13 cellular contexts compared by ENCODE assay signal in the genomic region with DNA sequence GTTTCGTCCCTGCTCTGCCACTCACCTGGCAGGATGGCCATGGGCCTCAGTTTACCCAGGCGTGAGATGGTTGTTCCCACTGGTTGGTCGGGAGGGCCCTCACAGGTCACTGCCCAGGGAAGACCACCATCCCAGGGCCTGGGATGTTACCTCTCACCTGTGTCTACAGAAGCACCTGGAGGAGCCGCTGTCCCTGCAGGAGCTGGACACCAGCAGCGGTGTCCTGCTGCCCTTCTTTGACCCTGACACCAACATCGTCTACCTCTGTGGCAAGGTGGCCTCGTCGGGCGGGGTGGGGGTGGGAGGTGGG. TPM values are rescaled to one million over a fixed set of nuclear protein-coding genes. Genes with fewer than 3 reads are reported as not detected.
A peak's percentile ranks its signal among the peaks of the same experiment; 100 is the strongest.
DNase-seq lines count a peak whose midpoint lies in the region; ATAC-seq and TF ChIP-seq lines count a peak whose summit lies in the region.
"Had no signal": no experiment of that assay in that cellular context is flagged by ENCODE, and none has a peak within 500 bp of the region (broad histone marks: within the 10 kb centered on the region; RNA-seq: fewer than 3 reads in every experiment).

No MANE protein-coding gene starts in this region.

- intact Hi-C loops in activated CD4-positive, alpha-beta T cell treated with anti-CD3 and anti-CD28 coated beads, Interleukin-2, amount 10 ng/mL, durations not matched to agents 24 days and 14 days (cut with micrococcal nuclease) = no loop called here
- intact Hi-C loops in spleen (cut with DNase I; ENCODE audit: low total_unique reads) = no loop called here

- no peak for DNase-seq in activated CD4-positive, alpha-beta T cell treated with anti-CD3 and anti-CD28 coated beads, Interleukin-2, amount 10 ng/mL, durations not matched to agents 24 days and 14 days
- no peak for DNase-seq in activated CD4-positive, alpha-beta T cell treated with anti-CD3 and anti-CD28 coated beads for 1 hour
- DNase-seq in activated naive CD8-positive, alpha-beta T cell treated with anti-CD3 and anti-CD28 coated beads, Interleukin-2, amount 10 ng/mL, durations not matched to agents 7 days and 5 days = no peak
- no peak for DNase-seq in spleen
- no peak for DNase-seq in type B pancreatic cell (ENCODE audit: extremely low spot score, unreplicated experiment)
- no peak for DNase-seq in NCI-H1417 (lab: John Stamatoyannopoulos, UW)
- DNase-seq: NCI-H2029 treated with DMSO at 0.1 percent for 48 hours had no signal

- H3K4me1 ChIP-seq in spleen = peaks cover 23 to 55% (median 42%) of the 10 kb centered on the region in 6 donors

- peak overlapping the region; percentile 98 for H3K4me3 Mint-ChIP-seq in activated CD4-positive, alpha-beta T cell treated with anti-CD3 and anti-CD28 coated beads, Interleukin-2, amount 10 ng/mL, durations not matched to agents 24 days and 14 days
- peak overlapping the region; percentile 100 for H3K4me3 Mint-ChIP-seq in activated naive CD8-positive, alpha-beta T cell treated with anti-CD3 and anti-CD28 coated beads, Interleukin-2, amount 10 ng/mL, durations not matched to agents 7 days and 5 days
- no peak overlapping the region for H3K4me3 Mint-ChIP-seq in type B pancreatic cell
- H3K4me3 Mint-ChIP-seq: endodermal cell had no signal

- no peaks in the 10 kb centered on the region for H3K27me3 Mint-ChIP-seq in activated CD4-positive, alpha-beta T cell treated with anti-CD3 and anti-CD28 coated beads, Interleukin-2, amount 10 ng/mL, durations not matched to agents 24 days and 14 days
- no peaks in the 10 kb centered on the region for H3K27me3 Mint-ChIP-seq in activated naive CD8-positive, alpha-beta T cell treated with anti-CD3 and anti-CD28 coated beads, Interleukin-2, amount 10 ng/mL, durations not matched to agents 7 days and 5 days
- no peaks in the 10 kb centered on the region for H3K27me3 Mint-ChIP-seq in type B pancreatic cell

- WGBS in spleen, 5 donors = 53 to 90% (median 73%) methylated on average over 2 to 9 of the region's 9 CpGs

- H3K9me3 Mint-ChIP-seq in activated CD4-positive, alpha-beta T cell treated with anti-CD3 and anti-CD28 coated beads, Interleukin-2, amount 10 ng/mL, durations not matched to agents 24 days and 14 days = no peaks in the 10 kb centered on the region
- no peaks in the 10 kb centered on the region for H3K9me3 Mint-ChIP-seq in activated naive CD8-positive, alpha-beta T cell treated with anti-CD3 and anti-CD28 coated beads, Interleukin-2, amount 10 ng/mL, durations not matched to agents 7 days and 5 days
- H3K9me3 Mint-ChIP-seq in type B pancreatic cell = no peaks in the 10 kb centered on the region
- H3K9me3 Mint-ChIP-seq: endodermal cell had no signal

- no peak for TF ChIP-seq POLR2A in spleen (IDR thresholded peaks at IDR 0.05)

- H3K27me3 ChIP-seq in spleen (replicated peaks in 1 of 7) = no peaks in the 10 kb centered on the region
- H3K27me3 ChIP-seq: gastroesophageal sphincter had no signal

- POLR2A ChIA-PET in activated naive CD8-positive, alpha-beta T cell treated with anti-CD3 and anti-CD28 coated beads, Interleukin-2, amount 10 ng/mL, durations not matched to agents 7 days and 5 days (lab: Charles Lee) = interaction anchor here (0.6 to 6.4 kb wide), 5 partner anchors 44 to 122 kb away, joined by 3 to 132 read pairs (median 15); partner anchors contain the start of genes ALDOA, TBX6 and YPEL3

- H3K36me3 Mint-ChIP-seq in activated CD4-positive, alpha-beta T cell treated with anti-CD3 and anti-CD28 coated beads, Interleukin-2, amount 10 ng/mL, durations not matched to agents 24 days and 14 days (ENCODE audit: low read depth) = peaks cover 39% of the 10 kb centered on the region
- H3K36me3 Mint-ChIP-seq in activated naive CD8-positive, alpha-beta T cell treated with anti-CD3 and anti-CD28 coated beads, Interleukin-2, amount 10 ng/mL, durations not matched to agents 7 days and 5 days = peaks cover 39% of the 10 kb centered on the region
- no peaks in the 10 kb centered on the region for H3K36me3 Mint-ChIP-seq in type B pancreatic cell
- H3K36me3 Mint-ChIP-seq: brain had no signal

- no peak for ATAC-seq in activated naive CD8-positive, alpha-beta T cell treated with anti-CD3 and anti-CD28 coated beads, Interleukin-2, amount 10 ng/mL, durations not matched to agents 7 days and 5 days (ENCODE audit: low read depth)
- no peak for ATAC-seq in GM18868 (IDR thresholded peaks at IDR 0.05; ENCODE audit: unreplicated experiment)
- ATAC-seq: gastroesophageal sphincter had no signal

- peaks cover 18% of the 10 kb centered on the region for H3K4me1 Mint-ChIP-seq in activated CD4-positive, alpha-beta T cell treated with anti-CD3 and anti-CD28 coated beads, Interleukin-2, amount 10 ng/mL, durations not matched to agents 24 days and 14 days
- peaks cover 17% of the 10 kb centered on the region for H3K4me1 Mint-ChIP-seq in activated naive CD8-positive, alpha-beta T cell treated with anti-CD3 and anti-CD28 coated beads, Interleukin-2, amount 10 ng/mL, durations not matched to agents 7 days and 5 days
- peaks cover 5% of the 10 kb centered on the region for H3K4me1 Mint-ChIP-seq in type B pancreatic cell (ENCODE audit: unreplicated experiment)

- H3K4me3 ChIP-seq in spleen = peak overlapping the region in 6 of 8 donors; percentile 78 to 98 (median 86)
- H3K4me3 ChIP-seq: A549, gastroesophageal sphincter had no signal

- no peaks in the 10 kb centered on the region for H3K9me3 ChIP-seq in spleen
- H3K9me3 ChIP-seq: A549, gastroesophageal sphincter had no signal

- H3K36me3 ChIP-seq in spleen = peaks cover 0 to 42% (median 27%) of the 10 kb centered on the region in 6 donors
- H3K36me3 ChIP-seq: gastroesophageal sphincter had no signal

- H3K27ac ChIP-seq in spleen = peak overlapping the region; percentile 44 to 100 (median 96)
- H3K27ac ChIP-seq: gastroesophageal sphincter had no signal

- TF ChIP-seq CTCF in LNCAP (IDR thresholded peaks at IDR 0.05) = peak; percentile 3; the same call in 1 of the 2 replicates
- TF ChIP-seq CTCF in spleen (IDR thresholded peaks at IDR 0.05 in 8 of 11, conservative IDR thresholded peaks at IDR 0.05 in 3 of 11) = peak in 1 of 11 experiments; percentile 0
- TF ChIP-seq CTCF in type B pancreatic cell (conservative IDR thresholded peaks at IDR 0.05) = no peak

- peak overlapping the region; percentile 98 for H3K27ac Mint-ChIP-seq in activated CD4-positive, alpha-beta T cell treated with anti-CD3 and anti-CD28 coated beads, Interleukin-2, amount 10 ng/mL, durations not matched to agents 24 days and 14 days
- peak overlapping the region; percentile 100 for H3K27ac Mint-ChIP-seq in activated naive CD8-positive, alpha-beta T cell treated with anti-CD3 and anti-CD28 coated beads, Interleukin-2, amount 10 ng/mL, durations not matched to agents 7 days and 5 days
- H3K27ac Mint-ChIP-seq in type B pancreatic cell = no peak overlapping the region
- H3K27ac Mint-ChIP-seq: endodermal cell had no signal

RNA-seq across cellular contexts. Expression of gene CORO1A, which starts 4.1 kb away (rescaled TPM):
- total RNA-seq in activated CD4-positive, alpha-beta T cell treated with anti-CD3 and anti-CD28 coated beads, Interleukin-2, amount 10 ng/mL, durations not matched to agents 24 days and 14 days = 748 and 758 TPM in 2 replicates
- total RNA-seq in activated naive CD8-positive, alpha-beta T cell treated with anti-CD3 and anti-CD28 coated beads, Interleukin-2, amount 10 ng/mL, durations not matched to agents 7 days and 5 days = 1,000 to 10,000 TPM; 1,426 to 1,488 TPM
- total RNA-seq in spleen = 100 to 1,000 TPM; 346 to 602 (median 413) TPM
- polyA plus RNA-seq in spleen = 100 to 1,000 TPM; 667 to 757 (median 675) TPM
- total RNA-seq in type B pancreatic cell (ENCODE audit: low replicate concordance) = 10.8 and 21.3 TPM in 2 replicates

RNA-seq across cellular contexts. Expression of gene BOLA2B, which starts 6.0 kb away (rescaled TPM):
- total RNA-seq in activated CD4-positive, alpha-beta T cell treated with anti-CD3 and anti-CD28 coated beads, Interleukin-2, amount 10 ng/mL, durations not matched to agents 24 days and 14 days = 280 and 300 TPM in 2 replicates
- 100 to 1,000 TPM; 122 to 145 TPM for total RNA-seq in activated naive CD8-positive, alpha-beta T cell treated with anti-CD3 and anti-CD28 coated beads, Interleukin-2, amount 10 ng/mL, durations not matched to agents 7 days and 5 days
- total RNA-seq in spleen (100 to 1,000 TPM in 4 of 7 donors, 10 to 100 TPM in 3; 51.0 to 391 (median 105) TPM), type B pancreatic cell (ENCODE audit: low replicate concordance) (82.9 and 148 TPM in 2 replicates)
- 100 to 1,000 TPM; 262 to 413 (median 307) TPM for polyA plus RNA-seq in spleen

RNA-seq across cellular contexts. Expression of gene SLX1A, which starts 6.2 kb away (rescaled TPM):
- 73.0 and 80.7 TPM in 2 replicates for total RNA-seq in activated CD4-positive, alpha-beta T cell treated with anti-CD3 and anti-CD28 coated beads, Interleukin-2, amount 10 ng/mL, durations not matched to agents 24 days and 14 days
- total RNA-seq in activated naive CD8-positive, alpha-beta T cell treated with anti-CD3 and anti-CD28 coated beads, Interleukin-2, amount 10 ng/mL, durations not matched to agents 7 days and 5 days = 100 to 1,000 TPM in 1 of 2 experiments, 10 to 100 TPM in 1; 59.7 to 121 TPM
- total RNA-seq in spleen = 10 to 100 TPM; 49.0 to 91.4 (median 67.6) TPM
- polyA plus RNA-seq in spleen = 10 to 100 TPM; 73.6 to 77.2 (median 75.1) TPM
- 27.6 and 28.0 TPM in 2 replicates for total RNA-seq in type B pancreatic cell (ENCODE audit: low replicate concordance)

RNA-seq across cellular contexts. Expression of gene SULT1A3, which starts 11.5 kb away (rescaled TPM):
- total RNA-seq in activated CD4-positive, alpha-beta T cell treated with anti-CD3 and anti-CD28 coated beads, Interleukin-2, amount 10 ng/mL, durations not matched to agents 24 days and 14 days = 15.6 and 24.5 TPM in 2 replicates
- total RNA-seq in activated naive CD8-positive, alpha-beta T cell treated with anti-CD3 and anti-CD28 coated beads, Interleukin-2, amount 10 ng/mL, durations not matched to agents 7 days and 5 days = 10 to 100 TPM; 31.8 to 32.3 TPM
- total RNA-seq in spleen = 10 to 100 TPM; 15.1 to 33.8 (median 20.4) TPM
- polyA plus RNA-seq in spleen = 100 to 1,000 TPM in 1 of 3 donors, 10 to 100 TPM in 2; 45.7 to 120 (median 74.1) TPM
- total RNA-seq in type B pancreatic cell (ENCODE audit: low replicate concordance) = 27.7 and 33.0 TPM in 2 replicates

Comparison
In these comparisons a context has a peak if more than half of its experiments do, and no peak if none do; other contexts are left out.
1. RNA of gene CORO1A, which starts 4.1 kb away (total RNA-seq): 1,426 to 1,488 TPM in activated naive CD8-positive, alpha-beta T cell treated with anti-CD3 and anti-CD28 coated beads, Interleukin-2, amount 10 ng/mL, durations not matched to agents 7 days and 5 days, 748 to 758 TPM in activated CD4-positive, alpha-beta T cell treated with anti-CD3 and anti-CD28 coated beads, Interleukin-2, amount 10 ng/mL, durations not matched to agents 24 days and 14 days and 346 to 602 TPM in spleen; 10.8 to 21.3 TPM in type B pancreatic cell; every median in the first group is over 10 times any median in the second.